8 cellular contexts compared by ENCODE assay signal in the genomic region with DNA sequence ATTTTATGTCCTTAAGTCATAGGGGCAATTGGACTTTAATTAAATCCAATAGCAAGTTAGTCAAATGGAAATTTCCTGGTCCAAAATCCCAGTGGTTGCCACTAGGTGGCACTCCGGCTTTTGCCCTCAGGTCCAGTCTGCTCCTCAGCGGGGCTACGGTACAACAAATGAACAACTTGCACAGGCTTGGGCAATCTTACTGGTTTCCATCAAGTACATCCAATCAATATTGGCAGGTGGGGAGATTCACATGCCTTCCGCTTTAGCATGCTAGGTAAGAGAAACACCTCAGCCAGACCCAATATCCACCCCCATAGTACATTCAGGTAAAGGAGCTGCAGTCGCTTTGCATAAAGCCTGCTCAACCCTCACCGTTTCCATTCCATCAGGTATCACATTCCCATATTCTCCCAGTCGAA. TPM values are rescaled to one million over a fixed set of nuclear protein-coding genes. Genes with fewer than 3 reads are reported as not detected.
A peak's percentile ranks its signal among the peaks of the same experiment; 100 is the strongest.
DNase-seq lines count a peak whose midpoint lies in the region; ATAC-seq lines count a peak whose summit lies in the region.

No MANE protein-coding gene starts in this region.

- peak; percentile 51 to 67 for DNase-seq in AML-193 (lab: John Stamatoyannopoulos, UW)
- DNase-seq in H4 (ENCODE audit: low spot score), result peak; percentile 69
- peak; percentile 70 for DNase-seq in NCI-H748 treated with DMSO at 0.1 percent for 48 hours (lab: John Stamatoyannopoulos, UW)
- peak; percentile 76 for DNase-seq in activated CD4-positive, alpha-beta T cell treated with anti-CD3 and anti-CD28 coated beads, Interleukin-2, amount 50 U/mL, for 1 hour
- peak; percentile 60 to 80 for DNase-seq in dermis microvascular lymphatic vessel endothelial cell (ENCODE audit: low read depth in 2 of 2)
- DNase-seq in medulla oblongata (ENCODE audit: extremely low spot score), result peak; percentile 78
- peak; percentile 58 for DNase-seq in stimulated activated CD8-positive, alpha-beta memory T cell treated with anti-CD3 and anti-CD28 coated beads, Interleukin-15, amount 100 ng/mL, for 1 hour (ENCODE audit: low read depth)

- no peak for ATAC-seq in HG03460 (IDR thresholded peaks at IDR 0.05; ENCODE audit: unreplicated experiment)

RNA-seq across cellular contexts. Expression of a gene that starts 6.3 kb away (rescaled TPM):
- 34.7 and 74.3 TPM in 2 replicates for total RNA-seq in H4 (2014; rRNA removed; shearing (Covaris generic))
- total RNA-seq in dermis microvascular lymphatic vessel endothelial cell, result 11.8 and 23.6 TPM in 2 replicates

RNA-seq across cellular contexts. Expression of a gene that starts 14.4 kb away (rescaled TPM):
- total RNA-seq in H4 (2014; rRNA removed; shearing (Covaris generic)), result 487 and 500 TPM in 2 replicates
- 115 and 117 TPM in 2 replicates for total RNA-seq in dermis microvascular lymphatic vessel endothelial cell

RNA-seq across cellular contexts. Expression of a gene that starts 14.4 kb away (rescaled TPM):
- total RNA-seq in H4 (2014; rRNA removed; shearing (Covaris generic)), result 22.5 and 28.1 TPM in 2 replicates
- 8.1 and 15.3 TPM in 2 replicates for total RNA-seq in dermis microvascular lymphatic vessel endothelial cell

RNA-seq across cellular contexts. Expression of a gene that starts 33.5 kb away (rescaled TPM):
- total RNA-seq in H4 (2014; rRNA removed; shearing (Covaris generic)), result 745 and 800 TPM in 2 replicates
- total RNA-seq in dermis microvascular lymphatic vessel endothelial cell, result 311 and 354 TPM in 2 replicates

RNA-seq across cellular contexts. Expression of a gene that starts 39.8 kb away (rescaled TPM):
- 26.2 and 28.1 TPM in 2 replicates for total RNA-seq in H4 (2014; rRNA removed; shearing (Covaris generic))
- total RNA-seq in dermis microvascular lymphatic vessel endothelial cell, result 3.7 and 4.7 TPM in 2 replicates
